ENCODE assay signal across 5 cellular contexts in the genomic region with DNA sequence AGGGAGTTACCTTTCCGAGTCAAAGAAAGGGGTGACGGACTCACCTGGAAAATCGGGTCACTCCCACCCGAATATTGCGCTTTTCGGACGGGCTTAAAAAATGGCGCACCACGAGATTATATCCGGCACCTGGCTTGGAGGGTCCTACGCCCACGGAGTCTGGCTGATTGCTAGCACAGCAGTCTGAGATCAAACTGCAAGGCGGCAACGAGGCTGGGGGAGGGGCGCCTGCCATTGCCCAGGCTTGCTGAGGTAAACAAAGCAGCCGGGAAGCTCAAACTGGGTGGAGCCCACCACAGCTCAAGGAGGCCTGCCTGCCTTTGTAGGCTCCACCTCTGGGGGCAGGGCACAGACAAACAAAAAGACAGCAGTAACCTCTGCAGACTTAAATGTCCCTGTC.
DNase-seq lines count a peak whose midpoint lies in the region; ATAC-seq and TF ChIP-seq lines count a peak whose summit lies in the region.
"Not testable (repeated sequence)": the region's sequence is repeated elsewhere in the genome, so short reads cannot be mapped to it uniquely, and the experiment has no call there.

No MANE protein-coding gene starts in this region.

- H3K4me2 ChIP-seq in GM23338, result not testable (repeated sequence)

- H3K4me1 ChIP-seq in GM23338 (ENCODE audit: insufficient read depth); HUES6 (ENCODE audit: control insufficient read depth, insufficient read depth, low read length): not testable (repeated sequence)

- not testable (repeated sequence) for H4K20me1 ChIP-seq in GM23338 (replicated peaks; ENCODE audit: insufficient read depth)

- H3K4me3 Mint-ChIP-seq in GM23338, nephron progenitor cell: not testable (repeated sequence)
- H3K4me3 Mint-ChIP-seq in WTC11, result peak overlapping the region; percentile 61

- not testable (repeated sequence) for H3K79me2 ChIP-seq in GM23338 (replicated peaks; ENCODE audit: insufficient read depth)

- H3K4me3 ChIP-seq in GM23338, result not testable (repeated sequence)
- H3K4me3 ChIP-seq in HUES6 (ENCODE audit: low read depth, low read length), result peak overlapping the region; percentile 25

- CTCF ChIA-PET in WTC11 (lab: Charles Lee), result not testable (repeated sequence)

- TF ChIP-seq CTCF in GM23338 (conservative IDR thresholded peaks at IDR 0.05; ENCODE audit: low read depth in 2 of 2); WTC11 (IDR thresholded peaks at IDR 0.05); nephron progenitor cell (IDR thresholded peaks at IDR 0.05): not testable (repeated sequence)

- not testable (repeated sequence) for H3K9me2 ChIP-seq in GM23338 (ENCODE audit: insufficient read depth)

- not testable (repeated sequence) for H3K27me3 ChIP-seq in GM23338 (ENCODE audit: insufficient read depth); HUES6 (ENCODE audit: control insufficient read depth, insufficient read depth, low read length)

- H3K9me3 ChIP-seq in HUES6 (ENCODE audit: control insufficient read depth, insufficient read depth, low read depth, low read length), result not testable (repeated sequence)

- POLR2A ChIA-PET in WTC11 (lab: Charles Lee), result not testable (repeated sequence)

- H3K4me1 Mint-ChIP-seq in GM23338, result peaks cover 17% of the 10 kb centered on the region
- peaks cover 31% of the 10 kb centered on the region for H3K4me1 Mint-ChIP-seq in WTC11
- not testable (repeated sequence) for H3K4me1 Mint-ChIP-seq in nephron progenitor cell

- not testable (repeated sequence) for ATAC-seq in GM23338, WTC11

- not testable (repeated sequence) for H3K27ac ChIP-seq in GM23338 (ENCODE audit: low read depth); HUES6 (ENCODE audit: low read depth, low read length)

- not testable (repeated sequence) for H3F3A ChIP-seq in GM23338 (replicated peaks; ENCODE audit: low read depth)

- H3K36me3 Mint-ChIP-seq in GM23338 (ENCODE audit: low read depth); WTC11; nephron progenitor cell (ENCODE audit: low read depth): not testable (repeated sequence)

- H3K9me3 Mint-ChIP-seq in GM23338, result not testable (repeated sequence)
- H3K9me3 Mint-ChIP-seq in WTC11 (peaks cover 12% of the 10 kb centered on the region), nephron progenitor cell (peaks cover 13% of the 10 kb centered on the region)

- peak overlapping the region; percentile 93 for H2AFZ ChIP-seq in GM23338

- DNase-seq in ELF-1 (ENCODE audit: low read depth, low spot score), result peak; percentile 3
- not testable (repeated sequence) for DNase-seq in GM23338 (ENCODE audit: low spot score)
- DNase-seq in WTC11 (ENCODE audit: low spot score), result peak; percentile 51
- peak; percentile 2 for DNase-seq in nephron progenitor cell

- H3K27me3 Mint-ChIP-seq in GM23338 (ENCODE audit: insufficient read depth, low read depth, poor library complexity); WTC11 (ENCODE audit: low read depth); nephron progenitor cell (ENCODE audit: low read depth, poor library complexity): not testable (repeated sequence)

- not testable (repeated sequence) for H3K9ac ChIP-seq in HUES6 (ENCODE audit: low read length)

- H3K36me3 ChIP-seq in GM23338 (ENCODE audit: insufficient read depth); HUES6 (ENCODE audit: control insufficient read depth, insufficient read depth, low read length): not testable (repeated sequence)

- H3K27ac Mint-ChIP-seq in GM23338 (0 out of 2 replicates have a peak overlapping the region, but pooled peaks have one; percentile 29), WTC11 (peak overlapping the region; percentile 12; the same call in 1 of the 2 replicates)
- H3K27ac Mint-ChIP-seq in nephron progenitor cell, result not testable (repeated sequence)

TF ChIP-seq in WTC11, 78 proteins besides CTCF, POLR2A, EP300 and RAD21:
- TF ChIP-seq ZNF281 (CRISPR knock-in tag; IDR thresholded peaks at IDR 0.05) (peak; percentile 51; the same call in 1 of the 2 replicates), ZNF532 (CRISPR knock-in tag; IDR thresholded peaks at IDR 0.05; ENCODE audit: borderline replicate concordance) (peak; percentile 38; the same call in 1 of the 2 replicates), FOXK1 (CRISPR knock-in tag; IDR thresholded peaks at IDR 0.05) (peak; percentile 68; the same call in 1 of the 2 replicates)
